Comparison of ENCODE assay signal across 22 cellular contexts in genomic region chr6:4872841-4873240, GRCh38.
DNase-seq lines count a peak whose midpoint lies in the region; ATAC-seq, FAIRE-seq and TF ChIP-seq lines count a peak whose summit lies in the region.
"Had no signal": no experiment of that assay in that cellular context is flagged by ENCODE, and none has a peak within 500 bp of the region (broad histone marks: within the 10 kb centered on the region; RNA-seq: fewer than 3 reads in every experiment).

No MANE protein-coding gene starts in this region.

- peaks cover 3% of the 10 kb centered on the region for H3F3A ChIP-seq in SK-N-SH (replicated peaks; ENCODE audit: insufficient read depth)

- H3K4me3 ChIP-seq in SK-N-SH (ENCODE audit: low read depth in 2 of 2, low read length in 1 of 2) (no peak overlapping the region), astrocyte (ENCODE audit: insufficient read depth, low read depth, low read length) (no peak overlapping the region), fibroblast of the aortic adventitia (ENCODE audit: low read depth, low read length) (no peak overlapping the region)
- H3K4me3 ChIP-seq: GM23248, K562 had no signal

- DNase-seq in SK-N-SH (no peak), astrocyte (ENCODE audit: low read depth) (peak; percentile 51), fibroblast of the aortic adventitia (ENCODE audit: low read depth) (peak; percentile 13), pons (ENCODE audit: low spot score) (peak; percentile 11), occipital lobe (lab: John Stamatoyannopoulos, UW) (no peak), SKM-1 treated with dmso at 0.1 percent for 144 hours (lab: John Stamatoyannopoulos, UW; ENCODE audit: unreplicated experiment) (no peak)
- DNase-seq: AML-193, DMS79, GM23248, NCI-H1105 treated with DMSO at 0.1 percent for 48 hours, NCI-H1694, NCI-H2081 treated with DMSO at 0.1 percent for 48 hours, NCI-H446 treated with DMSO at 0.1 percent for 48 hours, NCI-H69, RPMI8226, SIG-M5 had no signal

- H2AFZ ChIP-seq in SK-N-SH (ENCODE audit: low read depth) (no peak overlapping the region), astrocyte (ENCODE audit: low read depth, low read length) (no peak overlapping the region)
- H2AFZ ChIP-seq: GM23248 had no signal

- H3K27ac ChIP-seq in SK-N-SH (ENCODE audit: low read depth in 2 of 2, low read length in 1 of 2) (peak overlapping the region in 1 of 2 experiments; percentile 19; a peak in 1 of 4 replicates), astrocyte (ENCODE audit: low read depth, low read length) (no peak overlapping the region)
- H3K27ac ChIP-seq: 22Rv1, C4-2B, GM23248 had no signal

- H3K27me3 ChIP-seq in SK-N-SH (ENCODE audit: insufficient read depth) (no peaks in the 10 kb centered on the region), astrocyte (ENCODE audit: insufficient read depth, low read length) (no peaks in the 10 kb centered on the region)

- no peaks in the 10 kb centered on the region for H3K36me3 Mint-ChIP-seq in astrocyte (ENCODE audit: low read depth, unreplicated experiment)

- H3K9me3 ChIP-seq in SK-N-SH, result no peaks in the 10 kb centered on the region; the same call in 1 of the 2 replicates
- no peaks in the 10 kb centered on the region for H3K9me3 ChIP-seq in astrocyte (ENCODE audit: insufficient read depth, low read depth, low read length)

- H3K9me2 ChIP-seq in SK-N-SH, result no peaks in the 10 kb centered on the region

- no peaks in the 10 kb centered on the region; a peak in 1 of 4 replicates for H3K4me1 ChIP-seq in SK-N-SH (ENCODE audit: control insufficient read depth in 1 of 2, insufficient read depth in 2 of 2, low read depth in 1 of 2, low read length in 1 of 2)
- H3K4me1 ChIP-seq in astrocyte (ENCODE audit: insufficient read depth, low read length), result no peaks in the 10 kb centered on the region

- no peak overlapping the region for H3K4me3 Mint-ChIP-seq in astrocyte (ENCODE audit: unreplicated experiment)

- peaks cover 94% of the 10 kb centered on the region for H3K79me2 ChIP-seq in SK-N-SH (ENCODE audit: insufficient read depth)
- peaks cover 98% of the 10 kb centered on the region for H3K79me2 ChIP-seq in astrocyte (ENCODE audit: insufficient read depth, low read length)

- CTCF ChIA-PET in SK-N-SH (lab: Yijun Ruan, JAX), result interaction anchor here (1.1 kb wide), 1 partner anchor 15 kb away, joined by 3 read pairs; no protein-coding TSS in a partner anchor

- ATAC-seq in SK-N-SH treated with all-trans-retinoic acid at 6 μM for 48 hours (no peak), GM18909 (IDR thresholded peaks at IDR 0.05; ENCODE audit: poor library complexity, unreplicated experiment) (no peak)
- ATAC-seq: HCT116, K562 had no signal

- TF ChIP-seq RAD21 in SK-N-SH (IDR thresholded peaks at IDR 0.05; ENCODE audit: low read length), result no peak

- POLR2A ChIA-PET in SK-N-SH (lab: Yijun Ruan, JAX), result no interaction called here

- peaks cover 64% of the 10 kb centered on the region for H4K20me1 ChIP-seq in SK-N-SH (ENCODE audit: insufficient read depth)
- H4K20me1 ChIP-seq in astrocyte (ENCODE audit: insufficient read depth, low read length), result peaks cover 80% of the 10 kb centered on the region

- H3K4me1 Mint-ChIP-seq in astrocyte (ENCODE audit: low read depth, unreplicated experiment), result peaks cover 54% of the 10 kb centered on the region

- no peaks in the 10 kb centered on the region for H3K27me3 Mint-ChIP-seq in astrocyte (ENCODE audit: low read depth, unreplicated experiment)

- no peak for FAIRE-seq in astrocyte (lab: Jason Lieb, UNC)
- FAIRE-seq: K562 had no signal

- H3K27ac Mint-ChIP-seq in astrocyte (ENCODE audit: unreplicated experiment), result peak overlapping the region; percentile 13

- H3K9ac ChIP-seq in SK-N-SH, result no peak overlapping the region
- H3K9ac ChIP-seq in astrocyte (ENCODE audit: low read length), result no peak overlapping the region
- H3K9ac ChIP-seq: GM23248 had no signal

- TF ChIP-seq EP300 in SK-N-SH (IDR thresholded peaks at IDR 0.05; ENCODE audit: borderline replicate concordance in 1 of 2, low read depth in 1 of 2, low read length in 1 of 2), result no peak

- WGBS in SK-N-SH (ENCODE audit: low lambda C conversion rate), result 81% methylated on average over 2 of the region's 2 CpGs

- H3K9me3 Mint-ChIP-seq in astrocyte (ENCODE audit: unreplicated experiment), result no peaks in the 10 kb centered on the region

- H3K36me3 ChIP-seq in SK-N-SH (replicated peaks in 1 of 2; ENCODE audit: control insufficient read depth in 1 of 2, insufficient read depth in 2 of 2, low read length in 1 of 2) (peaks cover 0 to 5% of the 10 kb centered on the region in 2 experiments), astrocyte (ENCODE audit: insufficient read depth, low read length) (no peaks in the 10 kb centered on the region)

- H3K4me2 ChIP-seq in SK-N-SH (no peak overlapping the region), astrocyte (ENCODE audit: low read length) (no peak overlapping the region)

- TF ChIP-seq CTCF in SK-N-SH (IDR thresholded peaks at IDR 0.05), result no peak
- no peak for TF ChIP-seq CTCF in astrocyte (IDR thresholded peaks at IDR 0.05; ENCODE audit: insufficient read depth, low read depth, low read length)
- no peak for TF ChIP-seq CTCF in fibroblast of the aortic adventitia (IDR thresholded peaks at IDR 0.05; ENCODE audit: insufficient read depth, low read length)

TF ChIP-seq in SK-N-SH, 30 proteins besides CTCF, POLR2A, EP300 and RAD21:
- TF ChIP-seq, protein P1, sequence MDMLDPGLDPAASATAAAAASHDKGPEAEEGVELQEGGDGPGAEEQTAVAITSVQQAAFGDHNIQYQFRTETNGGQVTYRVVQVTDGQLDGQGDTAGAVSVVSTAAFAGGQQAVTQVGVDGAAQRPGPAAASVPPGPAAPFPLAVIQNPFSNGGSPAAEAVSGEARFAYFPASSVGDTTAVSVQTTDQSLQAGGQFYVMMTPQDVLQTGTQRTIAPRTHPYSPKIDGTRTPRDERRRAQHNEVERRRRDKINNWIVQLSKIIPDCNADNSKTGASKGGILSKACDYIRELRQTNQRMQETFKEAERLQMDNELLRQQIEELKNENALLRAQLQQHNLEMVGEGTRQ (IDR thresholded peaks at IDR 0.05; ENCODE audit: borderline replicate concordance, low read depth, low read length), result no peak
- TF ChIP-seq TCF12 (IDR thresholded peaks at IDR 0.05), result peak; percentile 7; the same call in 1 of the 2 replicates

TF ChIP-seq in SK-N-SH treated with all-trans-retinoic acid at 6 μM for 48 hours, 23 proteins besides CTCF, POLR2A, EP300 and RAD21:
- TF ChIP-seq CSDC2 (CRISPR knock-in tag; IDR thresholded peaks at IDR 0.05) (no peak), ISL1 (CRISPR knock-in tag; IDR thresholded peaks at IDR 0.05) (no peak), GLIS3 (CRISPR knock-in tag; IDR thresholded peaks at IDR 0.05) (no peak), PPARA (CRISPR knock-in tag; IDR thresholded peaks at IDR 0.05; ENCODE audit: borderline replicate concordance) (no peak), ZFP3 (CRISPR knock-in tag; IDR thresholded peaks at IDR 0.05) (no peak), POU6F1 (CRISPR knock-in tag; IDR thresholded peaks at IDR 0.05; ENCODE audit: borderline replicate concordance, low read depth) (no peak)

Comparison
In these comparisons a context has a peak if more than half of its experiments do, and no peak if none do; other contexts are left out.
1. DNase-seq: peak in astrocyte (single experiment), fibroblast of the aortic adventitia (single experiment) and pons (single experiment); none in SK-N-SH (single experiment), occipital lobe (single experiment) and SKM-1 treated with dmso at 0.1 percent for 144 hours (single experiment).